In the genomic region with DNA sequence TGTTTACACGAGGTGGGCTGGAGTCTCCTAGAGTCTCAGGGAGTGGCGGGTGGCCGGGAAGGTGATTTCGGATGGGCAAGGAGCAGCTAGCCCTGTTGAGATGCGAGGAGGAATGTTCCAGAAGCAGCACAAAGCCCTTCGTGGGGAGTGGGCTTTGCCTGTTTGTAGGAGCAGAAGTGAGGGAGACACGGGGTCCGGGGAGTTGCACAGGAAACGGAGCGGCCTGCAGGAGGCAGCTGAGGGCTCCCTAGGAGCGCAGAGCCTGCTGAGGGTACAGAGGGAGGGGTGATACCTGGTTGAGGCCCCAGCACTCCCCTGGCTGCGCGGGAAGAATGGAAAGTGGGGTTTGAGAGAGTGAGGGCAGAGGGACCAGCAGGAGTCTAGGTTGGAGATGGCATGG, we compare ENCODE assay signal across 2 cellular contexts.
TF ChIP-seq lines count a peak whose summit lies in the region.

No MANE protein-coding gene starts in this region.

TF ChIP-seq in GM23338, 12 proteins besides CTCF, POLR2A, EP300 and RAD21 (continued from another document):
- TF ChIP-seq, protein P1, sequence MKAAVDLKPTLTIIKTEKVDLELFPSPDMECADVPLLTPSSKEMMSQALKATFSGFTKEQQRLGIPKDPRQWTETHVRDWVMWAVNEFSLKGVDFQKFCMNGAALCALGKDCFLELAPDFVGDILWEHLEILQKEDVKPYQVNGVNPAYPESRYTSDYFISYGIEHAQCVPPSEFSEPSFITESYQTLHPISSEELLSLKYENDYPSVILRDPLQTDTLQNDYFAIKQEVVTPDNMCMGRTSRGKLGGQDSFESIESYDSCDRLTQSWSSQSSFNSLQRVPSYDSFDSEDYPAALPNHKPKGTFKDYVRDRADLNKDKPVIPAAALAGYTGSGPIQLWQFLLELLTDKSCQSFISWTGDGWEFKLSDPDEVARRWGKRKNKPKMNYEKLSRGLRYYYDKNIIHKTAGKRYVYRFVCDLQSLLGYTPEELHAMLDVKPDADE (IDR thresholded peaks at IDR 0.05), result no peak
- TF ChIP-seq, protein P2, sequence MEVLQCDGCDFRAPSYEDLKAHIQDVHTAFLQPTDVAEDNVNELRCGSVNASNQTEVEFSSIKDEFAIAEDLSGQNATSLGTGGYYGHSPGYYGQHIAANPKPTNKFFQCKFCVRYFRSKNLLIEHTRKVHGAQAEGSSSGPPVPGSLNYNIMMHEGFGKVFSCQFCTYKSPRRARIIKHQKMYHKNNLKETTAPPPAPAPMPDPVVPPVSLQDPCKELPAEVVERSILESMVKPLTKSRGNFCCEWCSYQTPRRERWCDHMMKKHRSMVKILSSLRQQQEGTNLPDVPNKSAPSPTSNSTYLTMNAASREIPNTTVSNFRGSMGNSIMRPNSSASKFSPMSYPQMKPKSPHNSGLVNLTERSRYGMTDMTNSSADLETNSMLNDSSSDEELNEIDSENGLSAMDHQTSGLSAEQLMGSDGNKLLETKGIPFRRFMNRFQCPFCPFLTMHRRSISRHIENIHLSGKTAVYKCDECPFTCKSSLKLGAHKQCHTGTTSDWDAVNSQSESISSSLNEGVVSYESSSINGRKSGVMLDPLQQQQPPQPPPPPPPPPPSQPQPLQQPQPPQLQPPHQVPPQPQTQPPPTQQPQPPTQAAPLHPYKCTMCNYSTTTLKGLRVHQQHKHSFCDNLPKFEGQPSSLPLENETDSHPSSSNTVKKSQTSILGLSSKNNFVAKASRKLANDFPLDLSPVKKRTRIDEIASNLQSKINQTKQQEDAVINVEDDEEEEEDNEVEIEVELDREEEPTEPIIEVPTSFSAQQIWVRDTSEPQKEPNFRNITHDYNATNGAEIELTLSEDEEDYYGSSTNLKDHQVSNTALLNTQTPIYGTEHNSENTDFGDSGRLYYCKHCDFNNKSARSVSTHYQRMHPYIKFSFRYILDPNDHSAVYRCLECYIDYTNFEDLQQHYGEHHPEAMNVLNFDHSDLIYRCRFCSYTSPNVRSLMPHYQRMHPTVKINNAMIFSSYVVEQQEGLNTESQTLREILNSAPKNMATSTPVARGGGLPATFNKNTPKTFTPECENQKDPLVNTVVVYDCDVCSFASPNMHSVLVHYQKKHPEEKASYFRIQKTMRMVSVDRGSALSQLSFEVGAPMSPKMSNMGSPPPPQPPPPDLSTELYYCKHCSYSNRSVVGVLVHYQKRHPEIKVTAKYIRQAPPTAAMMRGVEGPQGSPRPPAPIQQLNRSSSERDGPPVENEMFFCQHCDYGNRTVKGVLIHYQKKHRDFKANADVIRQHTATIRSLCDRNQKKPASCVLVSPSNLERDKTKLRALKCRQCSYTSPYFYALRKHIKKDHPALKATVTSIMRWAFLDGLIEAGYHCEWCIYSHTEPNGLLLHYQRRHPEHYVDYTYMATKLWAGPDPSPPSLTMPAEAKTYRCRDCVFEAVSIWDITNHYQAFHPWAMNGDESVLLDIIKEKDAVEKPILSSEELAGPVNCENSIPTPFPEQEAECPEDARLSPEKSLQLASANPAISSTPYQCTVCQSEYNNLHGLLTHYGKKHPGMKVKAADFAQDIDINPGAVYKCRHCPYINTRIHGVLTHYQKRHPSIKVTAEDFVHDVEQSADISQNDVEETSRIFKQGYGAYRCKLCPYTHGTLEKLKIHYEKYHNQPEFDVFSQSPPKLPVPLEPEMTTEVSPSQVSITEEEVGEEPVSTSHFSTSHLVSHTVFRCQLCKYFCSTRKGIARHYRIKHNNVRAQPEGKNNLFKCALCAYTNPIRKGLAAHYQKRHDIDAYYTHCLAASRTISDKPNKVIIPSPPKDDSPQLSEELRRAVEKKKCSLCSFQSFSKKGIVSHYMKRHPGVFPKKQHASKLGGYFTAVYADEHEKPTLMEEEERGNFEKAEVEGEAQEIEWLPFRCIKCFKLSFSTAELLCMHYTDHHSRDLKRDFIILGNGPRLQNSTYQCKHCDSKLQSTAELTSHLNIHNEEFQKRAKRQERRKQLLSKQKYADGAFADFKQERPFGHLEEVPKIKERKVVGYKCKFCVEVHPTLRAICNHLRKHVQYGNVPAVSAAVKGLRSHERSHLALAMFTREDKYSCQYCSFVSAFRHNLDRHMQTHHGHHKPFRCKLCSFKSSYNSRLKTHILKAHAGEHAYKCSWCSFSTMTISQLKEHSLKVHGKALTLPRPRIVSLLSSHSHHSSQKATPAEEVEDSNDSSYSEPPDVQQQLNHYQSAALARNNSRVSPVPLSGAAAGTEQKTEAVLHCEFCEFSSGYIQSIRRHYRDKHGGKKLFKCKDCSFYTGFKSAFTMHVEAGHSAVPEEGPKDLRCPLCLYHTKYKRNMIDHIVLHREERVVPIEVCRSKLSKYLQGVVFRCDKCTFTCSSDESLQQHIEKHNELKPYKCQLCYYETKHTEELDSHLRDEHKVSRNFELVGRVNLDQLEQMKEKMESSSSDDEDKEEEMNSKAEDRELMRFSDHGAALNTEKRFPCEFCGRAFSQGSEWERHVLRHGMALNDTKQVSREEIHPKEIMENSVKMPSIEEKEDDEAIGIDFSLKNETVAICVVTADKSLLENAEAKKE (CRISPR knock-in tag; IDR thresholded peaks at IDR 0.05), result no peak
- TF ChIP-seq STAT1 (IDR thresholded peaks at IDR 0.05; ENCODE audit: unreplicated experiment) (no peak), EZH2 (IDR thresholded peaks at IDR 0.05; ENCODE audit: low read depth, unreplicated experiment) (no peak), ZNF331 (CRISPR knock-in tag; IDR thresholded peaks at IDR 0.05; ENCODE audit: low read depth) (no peak), CREB1 (CRISPR knock-in tag; IDR thresholded peaks at IDR 0.05; ENCODE audit: low read depth) (no peak), ZNF114 (CRISPR knock-in tag; IDR thresholded peaks at IDR 0.05) (no peak), JUNB (IDR thresholded peaks at IDR 0.05; ENCODE audit: unreplicated experiment) (no peak), EZH2phosphoT487 (IDR thresholded peaks at IDR 0.05; ENCODE audit: unreplicated experiment) (no peak)
- TF ChIP-seq, protein P3, sequence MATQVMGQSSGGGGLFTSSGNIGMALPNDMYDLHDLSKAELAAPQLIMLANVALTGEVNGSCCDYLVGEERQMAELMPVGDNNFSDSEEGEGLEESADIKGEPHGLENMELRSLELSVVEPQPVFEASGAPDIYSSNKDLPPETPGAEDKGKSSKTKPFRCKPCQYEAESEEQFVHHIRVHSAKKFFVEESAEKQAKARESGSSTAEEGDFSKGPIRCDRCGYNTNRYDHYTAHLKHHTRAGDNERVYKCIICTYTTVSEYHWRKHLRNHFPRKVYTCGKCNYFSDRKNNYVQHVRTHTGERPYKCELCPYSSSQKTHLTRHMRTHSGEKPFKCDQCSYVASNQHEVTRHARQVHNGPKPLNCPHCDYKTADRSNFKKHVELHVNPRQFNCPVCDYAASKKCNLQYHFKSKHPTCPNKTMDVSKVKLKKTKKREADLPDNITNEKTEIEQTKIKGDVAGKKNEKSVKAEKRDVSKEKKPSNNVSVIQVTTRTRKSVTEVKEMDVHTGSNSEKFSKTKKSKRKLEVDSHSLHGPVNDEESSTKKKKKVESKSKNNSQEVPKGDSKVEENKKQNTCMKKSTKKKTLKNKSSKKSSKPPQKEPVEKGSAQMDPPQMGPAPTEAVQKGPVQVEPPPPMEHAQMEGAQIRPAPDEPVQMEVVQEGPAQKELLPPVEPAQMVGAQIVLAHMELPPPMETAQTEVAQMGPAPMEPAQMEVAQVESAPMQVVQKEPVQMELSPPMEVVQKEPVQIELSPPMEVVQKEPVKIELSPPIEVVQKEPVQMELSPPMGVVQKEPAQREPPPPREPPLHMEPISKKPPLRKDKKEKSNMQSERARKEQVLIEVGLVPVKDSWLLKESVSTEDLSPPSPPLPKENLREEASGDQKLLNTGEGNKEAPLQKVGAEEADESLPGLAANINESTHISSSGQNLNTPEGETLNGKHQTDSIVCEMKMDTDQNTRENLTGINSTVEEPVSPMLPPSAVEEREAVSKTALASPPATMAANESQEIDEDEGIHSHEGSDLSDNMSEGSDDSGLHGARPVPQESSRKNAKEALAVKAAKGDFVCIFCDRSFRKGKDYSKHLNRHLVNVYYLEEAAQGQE (IDR thresholded peaks at IDR 0.05; ENCODE audit: unreplicated experiment), result no peak

TF ChIP-seq in K562, 482 proteins besides CTCF, POLR2A, EP300 and RAD21:
- TF ChIP-seq, protein P4, sequence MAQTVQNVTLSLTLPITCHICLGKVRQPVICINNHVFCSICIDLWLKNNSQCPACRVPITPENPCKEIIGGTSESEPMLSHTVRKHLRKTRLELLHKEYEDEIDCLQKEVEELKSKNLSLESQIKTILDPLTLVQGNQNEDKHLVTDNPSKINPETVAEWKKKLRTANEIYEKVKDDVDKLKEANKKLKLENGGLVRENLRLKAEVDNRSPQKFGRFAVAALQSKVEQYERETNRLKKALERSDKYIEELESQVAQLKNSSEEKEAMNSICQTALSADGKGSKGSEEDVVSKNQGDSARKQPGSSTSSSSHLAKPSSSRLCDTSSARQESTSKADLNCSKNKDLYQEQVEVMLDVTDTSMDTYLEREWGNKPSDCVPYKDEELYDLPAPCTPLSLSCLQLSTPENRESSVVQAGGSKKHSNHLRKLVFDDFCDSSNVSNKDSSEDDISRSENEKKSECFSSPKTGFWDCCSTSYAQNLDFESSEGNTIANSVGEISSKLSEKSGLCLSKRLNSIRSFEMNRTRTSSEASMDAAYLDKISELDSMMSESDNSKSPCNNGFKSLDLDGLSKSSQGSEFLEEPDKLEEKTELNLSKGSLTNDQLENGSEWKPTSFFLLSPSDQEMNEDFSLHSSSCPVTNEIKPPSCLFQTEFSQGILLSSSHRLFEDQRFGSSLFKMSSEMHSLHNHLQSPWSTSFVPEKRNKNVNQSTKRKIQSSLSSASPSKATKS (CRISPR knock-in tag; IDR thresholded peaks at IDR 0.05), result no peak
- no peak for TF ChIP-seq KAT2B (IDR thresholded peaks at IDR 0.05; ENCODE audit: low read depth, low read length)
- no peak for TF ChIP-seq XRCC5 (IDR thresholded peaks at IDR 0.05; ENCODE audit: low read depth, low read length)
- TF ChIP-seq NR1H2 (CRISPR knock-in tag; IDR thresholded peaks at IDR 0.05), result no peak
- no peak for TF ChIP-seq ZNF212 (CRISPR knock-in tag; IDR thresholded peaks at IDR 0.05)
- TF ChIP-seq NFE2L1 (tag; IDR thresholded peaks at IDR 0.05; ENCODE audit: borderline replicate concordance, low read depth), result no peak
- no peak for TF ChIP-seq KLF13 (tag; IDR thresholded peaks at IDR 0.05; ENCODE audit: borderline replicate concordance, low read depth)
- no peak for TF ChIP-seq ZNF717 (CRISPR knock-in tag; IDR thresholded peaks at IDR 0.05)
- TF ChIP-seq, protein P5, sequence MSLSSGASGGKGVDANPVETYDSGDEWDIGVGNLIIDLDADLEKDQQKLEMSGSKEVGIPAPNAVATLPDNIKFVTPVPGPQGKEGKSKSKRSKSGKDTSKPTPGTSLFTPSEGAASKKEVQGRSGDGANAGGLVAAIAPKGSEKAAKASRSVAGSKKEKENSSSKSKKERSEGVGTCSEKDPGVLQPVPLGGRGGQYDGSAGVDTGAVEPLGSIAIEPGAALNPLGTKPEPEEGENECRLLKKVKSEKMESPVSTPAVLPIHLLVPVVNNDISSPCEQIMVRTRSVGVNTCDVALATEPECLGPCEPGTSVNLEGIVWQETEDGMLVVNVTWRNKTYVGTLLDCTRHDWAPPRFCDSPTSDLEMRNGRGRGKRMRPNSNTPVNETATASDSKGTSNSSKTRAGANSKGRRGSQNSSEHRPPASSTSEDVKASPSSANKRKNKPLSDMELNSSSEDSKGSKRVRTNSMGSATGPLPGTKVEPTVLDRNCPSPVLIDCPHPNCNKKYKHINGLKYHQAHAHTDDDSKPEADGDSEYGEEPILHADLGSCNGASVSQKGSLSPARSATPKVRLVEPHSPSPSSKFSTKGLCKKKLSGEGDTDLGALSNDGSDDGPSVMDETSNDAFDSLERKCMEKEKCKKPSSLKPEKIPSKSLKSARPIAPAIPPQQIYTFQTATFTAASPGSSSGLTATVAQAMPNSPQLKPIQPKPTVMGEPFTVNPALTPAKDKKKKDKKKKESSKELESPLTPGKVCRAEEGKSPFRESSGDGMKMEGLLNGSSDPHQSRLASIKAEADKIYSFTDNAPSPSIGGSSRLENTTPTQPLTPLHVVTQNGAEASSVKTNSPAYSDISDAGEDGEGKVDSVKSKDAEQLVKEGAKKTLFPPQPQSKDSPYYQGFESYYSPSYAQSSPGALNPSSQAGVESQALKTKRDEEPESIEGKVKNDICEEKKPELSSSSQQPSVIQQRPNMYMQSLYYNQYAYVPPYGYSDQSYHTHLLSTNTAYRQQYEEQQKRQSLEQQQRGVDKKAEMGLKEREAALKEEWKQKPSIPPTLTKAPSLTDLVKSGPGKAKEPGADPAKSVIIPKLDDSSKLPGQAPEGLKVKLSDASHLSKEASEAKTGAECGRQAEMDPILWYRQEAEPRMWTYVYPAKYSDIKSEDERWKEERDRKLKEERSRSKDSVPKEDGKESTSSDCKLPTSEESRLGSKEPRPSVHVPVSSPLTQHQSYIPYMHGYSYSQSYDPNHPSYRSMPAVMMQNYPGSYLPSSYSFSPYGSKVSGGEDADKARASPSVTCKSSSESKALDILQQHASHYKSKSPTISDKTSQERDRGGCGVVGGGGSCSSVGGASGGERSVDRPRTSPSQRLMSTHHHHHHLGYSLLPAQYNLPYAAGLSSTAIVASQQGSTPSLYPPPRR (CRISPR knock-in tag; IDR thresholded peaks at IDR 0.05; ENCODE audit: borderline replicate concordance), result no peak
- no peak for TF ChIP-seq CHCHD3 (CRISPR knock-in tag; IDR thresholded peaks at IDR 0.05)
